ENCODE assay signal across 8 cellular contexts in the genomic region with DNA sequence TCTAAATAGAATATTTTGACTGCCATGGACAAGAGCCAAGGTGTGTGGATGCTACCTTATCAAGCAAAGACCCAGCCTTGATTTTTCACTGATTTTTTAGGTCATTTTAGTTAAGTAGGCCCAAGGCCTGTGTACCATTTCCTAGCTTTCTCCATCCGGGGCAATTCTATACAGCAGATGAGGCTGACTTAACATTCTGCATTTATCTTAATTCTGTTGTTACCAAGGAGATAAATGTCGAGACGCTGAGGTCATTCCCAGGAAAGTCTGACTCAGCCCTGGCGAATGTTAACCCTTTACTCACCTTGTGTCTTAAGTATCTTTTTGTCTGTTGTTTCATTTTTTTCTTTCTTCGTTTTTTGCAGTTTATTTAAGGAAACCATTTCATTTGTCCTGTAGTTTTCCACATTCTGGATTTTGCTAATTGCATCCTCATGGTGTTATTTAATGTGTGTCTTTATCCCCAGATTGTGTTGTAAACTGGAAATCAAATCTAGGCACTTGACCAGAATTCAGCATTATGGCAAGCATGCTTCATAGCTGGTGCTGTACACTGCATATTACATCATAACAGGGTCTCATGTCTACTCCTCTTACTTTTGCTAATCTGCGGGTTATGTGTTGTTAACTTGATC.
DNase-seq lines count a peak whose midpoint lies in the region; ATAC-seq lines count a peak whose summit lies in the region.

No MANE protein-coding gene starts in this region.

- peak overlapping the region; percentile 46 for H3K4me3 ChIP-seq in adipocyte (ENCODE audit: low read length)
- no peak overlapping the region for H3K4me3 ChIP-seq in effector memory CD4-positive, alpha-beta T cell (ENCODE audit: insufficient read depth, low read depth, low read length, poor library complexity, severe bottlenecking)

- ATAC-seq in HG03135 (IDR thresholded peaks at IDR 0.05; ENCODE audit: unreplicated experiment), result no peak
- no peak for ATAC-seq in GM21723 (IDR thresholded peaks at IDR 0.05; ENCODE audit: unreplicated experiment)

- H3K27me3 ChIP-seq in adipocyte (replicated peaks; ENCODE audit: control insufficient read depth, insufficient read depth, low read length), result no peaks in the 10 kb centered on the region
- no peaks in the 10 kb centered on the region for H3K27me3 ChIP-seq in effector memory CD4-positive, alpha-beta T cell (replicated peaks; ENCODE audit: control insufficient read depth, insufficient read depth, low read length, poor library complexity, severe bottlenecking)

- H3K27ac ChIP-seq in effector memory CD4-positive, alpha-beta T cell (ENCODE audit: insufficient read depth, low read length, poor library complexity, severe bottlenecking), result no peak overlapping the region

- peaks cover 31% of the 10 kb centered on the region for H3K4me1 ChIP-seq in adipocyte (ENCODE audit: control insufficient read depth, insufficient read depth, low read length)
- H3K4me1 ChIP-seq in effector memory CD4-positive, alpha-beta T cell (ENCODE audit: control insufficient read depth, insufficient read depth, low read length, poor library complexity, severe bottlenecking), result no peaks in the 10 kb centered on the region

- peak overlapping the region; percentile 10 for H3K9ac ChIP-seq in adipocyte (ENCODE audit: low read length)

- no peaks in the 10 kb centered on the region for H3K36me3 ChIP-seq in adipocyte (ENCODE audit: control insufficient read depth, insufficient read depth, low read length, severe bottlenecking)
- no peaks in the 10 kb centered on the region for H3K36me3 ChIP-seq in effector memory CD4-positive, alpha-beta T cell (ENCODE audit: control insufficient read depth, insufficient read depth, low read length)

- DNase-seq in AG08395 (ENCODE audit: low spot score) (peak; percentile 83), HS-27A (ENCODE audit: low read depth) (peak; percentile 95), adipocyte (ENCODE audit: low read depth) (peak; percentile 87), iPS-NIHi7 (ENCODE audit: extremely low spot score) (peak; percentile 80), NCI-H1092 (lab: John Stamatoyannopoulos, UW) (no peak)
- DNase-seq in effector memory CD4-positive, alpha-beta T cell, result no peak

- H3K9me3 ChIP-seq in adipocyte (ENCODE audit: control insufficient read depth, low read length), result peaks cover 8% of the 10 kb centered on the region
- H3K9me3 ChIP-seq in effector memory CD4-positive, alpha-beta T cell (ENCODE audit: control insufficient read depth, low read length), result no peaks in the 10 kb centered on the region

Comparison
In these comparisons a context has a peak if more than half of its experiments do, and no peak if none do; other contexts are left out.
1. DNase-seq: peak in AG08395 (single experiment), HS-27A (single experiment), adipocyte (single experiment) and iPS-NIHi7 (single experiment); none in NCI-H1092 (single experiment) and effector memory CD4-positive, alpha-beta T cell (0 of 3).